Comparison of ENCODE assay signal across 9 cellular contexts in the genomic region with DNA sequence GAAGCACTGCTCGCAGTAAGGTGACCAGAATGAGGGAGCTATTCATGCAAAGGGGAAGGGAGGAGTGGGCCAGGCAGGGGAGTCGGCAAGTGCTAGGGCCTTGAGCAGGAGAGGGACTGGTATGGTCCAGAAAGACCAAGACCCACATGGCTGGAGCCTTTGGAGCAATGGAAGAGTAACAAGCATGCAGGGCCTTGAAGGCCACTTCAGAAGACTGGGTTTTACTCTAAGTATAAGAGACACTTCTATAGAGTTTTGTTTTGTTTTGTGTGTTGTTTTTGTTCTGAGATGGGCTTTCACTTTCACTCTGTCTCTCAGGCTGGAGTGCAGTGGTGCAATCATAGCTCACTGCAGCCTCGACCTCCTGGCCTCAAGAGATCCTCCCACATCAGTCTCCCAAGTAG. TPM values are rescaled to one million over a fixed set of nuclear protein-coding genes. Genes with fewer than 3 reads are reported as not detected.
DNase-seq lines count a peak whose midpoint lies in the region; ATAC-seq, FAIRE-seq and TF ChIP-seq lines count a peak whose summit lies in the region.
"Had no signal": no experiment of that assay in that cellular context is flagged by ENCODE, and none has a peak within 500 bp of the region (broad histone marks: within the 10 kb centered on the region; RNA-seq: fewer than 3 reads in every experiment).

No MANE protein-coding gene starts in this region.

- peaks cover 18 to 25% of the 10 kb centered on the region in 2 donors for H3K4me1 Mint-ChIP-seq in effector memory CD8-positive, alpha-beta T cell (ENCODE audit: low read depth in 2 of 2)

- no peaks in the 10 kb centered on the region for H3K36me3 Mint-ChIP-seq in effector memory CD8-positive, alpha-beta T cell (ENCODE audit: insufficient read depth)

- DNase-seq in GM12892 (ENCODE audit: insufficient read length) = no peak
- DNase-seq in effector memory CD8-positive, alpha-beta T cell = peak in 1 of 3 experiments; percentile 13
- no peak for DNase-seq in left colon
- DNase-seq in HK-2 (ENCODE audit: unreplicated experiment) = no peak
- no peak for DNase-seq in EL
- DNase-seq in T-helper 9 cell = no peak

- intact Hi-C loops in left colon (cut with DNase I, micrococcal nuclease) = no loop called here

- no peaks in the 10 kb centered on the region for H3K27me3 Mint-ChIP-seq in effector memory CD8-positive, alpha-beta T cell

- peak overlapping the region; percentile 78 to 96 for H3K27ac Mint-ChIP-seq in effector memory CD8-positive, alpha-beta T cell

- H3K4me3 Mint-ChIP-seq in effector memory CD8-positive, alpha-beta T cell = peak overlapping the region; percentile 69 to 81

- TF ChIP-seq POLR2A in GM12892 (IDR thresholded peaks at IDR 0.05; ENCODE audit: low read depth, low read length) = no peak

- peak; percentile 82 for FAIRE-seq in GM12892 (lab: Jason Lieb, UNC)

- H3K9me3 Mint-ChIP-seq in effector memory CD8-positive, alpha-beta T cell = peaks cover 0 to 7% of the 10 kb centered on the region in 2 donors

- ATAC-seq in GM21367 (IDR thresholded peaks at IDR 0.05; ENCODE audit: unreplicated experiment) (peak; percentile 64), HG03520 (IDR thresholded peaks at IDR 0.05; ENCODE audit: unreplicated experiment) (peak; percentile 75), left colon (no peak)
- ATAC-seq in effector memory CD8-positive, alpha-beta T cell (replicated peaks) = peak; percentile 75
- ATAC-seq: esophagus mucosa had no signal

RNA-seq across cellular contexts. Expression of a gene that starts 42.0 kb away (rescaled TPM):
- 3.8 TPM for polyA plus RNA-seq in GM12892 (2012; ENCODE audit: missing spikeins)
- total RNA-seq in left colon = not detected
- total RNA-seq: esophagus mucosa had no signal
